Comparison of ENCODE assay signal across 11 cellular contexts in genomic region chr21:37119421-37120218, GRCh38. TPM values are rescaled to one million over a fixed set of nuclear protein-coding genes. Genes with fewer than 3 reads are reported as not detected.
DNase-seq lines count a peak whose midpoint lies in the region; ATAC-seq and TF ChIP-seq lines count a peak whose summit lies in the region.
"Had no signal": no experiment of that assay in that cellular context is flagged by ENCODE, and none has a peak within 500 bp of the region (broad histone marks: within the 10 kb centered on the region; RNA-seq: fewer than 3 reads in every experiment).

No MANE protein-coding gene starts in this region.

- no peaks in the 10 kb centered on the region for H3K9me3 ChIP-seq in neural progenitor cell (ENCODE audit: low read depth)
- H3K9me3 ChIP-seq: heart left ventricle had no signal

- H3K27me3 Mint-ChIP-seq in activated CD4-positive, alpha-beta T cell treated with anti-CD3 and anti-CD28 coated beads for 36 hours = no peaks in the 10 kb centered on the region
- no peaks in the 10 kb centered on the region for H3K27me3 Mint-ChIP-seq in chondrocyte (ENCODE audit: low read depth)
- H3K27me3 Mint-ChIP-seq in neural progenitor cell (ENCODE audit: insufficient read depth, low read depth) = peaks cover 2% of the 10 kb centered on the region

- no peak overlapping the region for H3K4me3 Mint-ChIP-seq in activated CD4-positive, alpha-beta T cell treated with anti-CD3 and anti-CD28 coated beads for 36 hours
- H3K4me3 Mint-ChIP-seq in chondrocyte (ENCODE audit: unreplicated experiment) (no peak overlapping the region), neural progenitor cell (no peak overlapping the region)

- H3K27ac ChIP-seq in neural progenitor cell = no peak overlapping the region
- H3K27ac ChIP-seq: heart left ventricle, skin epidermis had no signal

- POLR2A ChIA-PET in activated CD4-positive, alpha-beta T cell treated with anti-CD3 and anti-CD28 coated beads for 36 hours (lab: Charles Lee) = no interaction called here

- peak; percentile 72 for ATAC-seq in activated CD4-positive, alpha-beta T cell treated with anti-CD3 and anti-CD28 coated beads for 36 hours
- ATAC-seq in GM21619 (IDR thresholded peaks at IDR 0.05; ENCODE audit: unreplicated experiment) (no peak), GM21381 (IDR thresholded peaks at IDR 0.05; ENCODE audit: unreplicated experiment) (no peak)
- ATAC-seq: heart left ventricle had no signal

- H3K9me3 Mint-ChIP-seq in activated CD4-positive, alpha-beta T cell treated with anti-CD3 and anti-CD28 coated beads for 36 hours (ENCODE audit: low read depth) = no peaks in the 10 kb centered on the region
- H3K9me3 Mint-ChIP-seq in chondrocyte (ENCODE audit: low read depth) (no peaks in the 10 kb centered on the region), neural progenitor cell (no peaks in the 10 kb centered on the region)

- peaks cover 30% of the 10 kb centered on the region for H3K36me3 Mint-ChIP-seq in activated CD4-positive, alpha-beta T cell treated with anti-CD3 and anti-CD28 coated beads for 36 hours (ENCODE audit: low read depth)
- H3K36me3 Mint-ChIP-seq in chondrocyte (ENCODE audit: low read depth) (peaks cover 9% of the 10 kb centered on the region), neural progenitor cell (peaks cover 17% of the 10 kb centered on the region)

- peaks cover 18% of the 10 kb centered on the region for H3K4me1 ChIP-seq in neural progenitor cell
- H3K4me1 ChIP-seq: heart left ventricle had no signal

- H2AFZ ChIP-seq in neural progenitor cell (replicated peaks) = no peak overlapping the region

- no peaks in the 10 kb centered on the region for H4K20me1 ChIP-seq in neural progenitor cell (ENCODE audit: low read depth)

- no peak for DNase-seq in activated CD4-positive, alpha-beta T cell treated with anti-CD3 and anti-CD28 coated beads for 36 hours
- no peak for DNase-seq in activated CD4-positive, alpha-beta T cell treated with anti-CD3 and anti-CD28 coated beads, Interleukin-2, amount 50 U/mL, for 4 hours
- peak; percentile 59 for DNase-seq in NCI-H226
- DNase-seq in chondrocyte (ENCODE audit: low spot score) = no peak
- DNase-seq in neural progenitor cell (ENCODE audit: low spot score) = peak; percentile 67
- no peak for DNase-seq in cardiac septum (ENCODE audit: low spot score)
- DNase-seq: activated gamma-delta T cell, heart left ventricle had no signal

- H3F3A ChIP-seq in neural progenitor cell (ENCODE audit: low read depth) = no peaks in the 10 kb centered on the region

- TF ChIP-seq CTCF in chondrocyte (IDR thresholded peaks at IDR 0.05) = peak; percentile 14
- peak; percentile 44 for TF ChIP-seq CTCF in neural progenitor cell (IDR thresholded peaks at IDR 0.05)

- H3K27ac Mint-ChIP-seq in activated CD4-positive, alpha-beta T cell treated with anti-CD3 and anti-CD28 coated beads for 36 hours = peak overlapping the region; percentile 64
- H3K27ac Mint-ChIP-seq in chondrocyte (ENCODE audit: unreplicated experiment) (peak overlapping the region; percentile 45), neural progenitor cell (peak overlapping the region; percentile 11)

- no peak overlapping the region for H3K4me3 ChIP-seq in neural progenitor cell
- H3K4me3 ChIP-seq: heart left ventricle, skin epidermis had no signal

- peaks cover 32% of the 10 kb centered on the region for H3K4me1 Mint-ChIP-seq in activated CD4-positive, alpha-beta T cell treated with anti-CD3 and anti-CD28 coated beads for 36 hours
- H3K4me1 Mint-ChIP-seq in chondrocyte (ENCODE audit: low read depth) = peaks cover 12% of the 10 kb centered on the region
- H3K4me1 Mint-ChIP-seq in neural progenitor cell = peaks cover 20% of the 10 kb centered on the region

- intact Hi-C loops in activated CD4-positive, alpha-beta T cell treated with anti-CD3 and anti-CD28 coated beads for 36 hours (cut with DNase I, micrococcal nuclease) = no loop called here
- intact Hi-C loops in cardiac septum (cut with DNase I) = no loop called here

- no peaks in the 10 kb centered on the region for H3K27me3 ChIP-seq in neural progenitor cell
- H3K27me3 ChIP-seq: heart left ventricle had no signal

- no peaks in the 10 kb centered on the region for H3K79me2 ChIP-seq in neural progenitor cell (ENCODE audit: low read depth)

- no peak overlapping the region for H3K9ac ChIP-seq in neural progenitor cell

- no peaks in the 10 kb centered on the region for H3K36me3 ChIP-seq in neural progenitor cell

- CTCF ChIA-PET in activated CD4-positive, alpha-beta T cell treated with anti-CD3 and anti-CD28 coated beads for 36 hours (lab: Charles Lee) = interaction anchor here (0.6 to 1.7 kb wide), 4 partner anchors 36 to 490 kb away, joined by 3 to 5 read pairs (median 3); no protein-coding TSS in a partner anchor

- H3K4me2 ChIP-seq in neural progenitor cell = no peak overlapping the region

RNA-seq across cellular contexts. Expression of gene TTC3, which starts 46.6 kb away (rescaled TPM):
- 10 to 100 TPM; 65.1 to 78.9 TPM for total RNA-seq in activated CD4-positive, alpha-beta T cell treated with anti-CD3 and anti-CD28 coated beads for 36 hours
- total RNA-seq in chondrocyte (258 to 343 TPM (median 268 TPM) in 3 replicates), neural progenitor cell (ENCODE audit: low replicate concordance) (116 and 135 TPM in 2 replicates), cardiac septum (62.1 TPM)

RNA-seq across cellular contexts. Expression of gene PIGP, which starts 46.7 kb away (rescaled TPM):
- 10 to 100 TPM; 32.8 to 41.0 TPM for total RNA-seq in activated CD4-positive, alpha-beta T cell treated with anti-CD3 and anti-CD28 coated beads for 36 hours
- total RNA-seq in chondrocyte (15.0 to 19.2 TPM (median 15.6 TPM) in 3 replicates), neural progenitor cell (ENCODE audit: low replicate concordance) (10.1 and 25.8 TPM in 2 replicates), cardiac septum (36.3 TPM)

Comparison
In these comparisons a context has a peak if more than half of its experiments do, and no peak if none do; other contexts are left out.
1. DNase-seq: peak in NCI-H226 (single experiment) and neural progenitor cell (single experiment); none in activated CD4-positive, alpha-beta T cell treated with anti-CD3 and anti-CD28 coated beads for 36 hours (single experiment), activated CD4-positive, alpha-beta T cell treated with anti-CD3 and anti-CD28 coated beads, Interleukin-2, amount 50 U/mL, for 4 hours (0 of 2), chondrocyte (single experiment) and cardiac septum (single experiment).
2. H3K27ac Mint-ChIP-seq: peak in every context shown above with its lines; median percentile 64 in activated CD4-positive, alpha-beta T cell treated with anti-CD3 and anti-CD28 coated beads for 36 hours; 45 in chondrocyte; 11 in neural progenitor cell.